In genomic region chr11:57674251-57674650, GRCh38 we compare ENCODE assay signal across 15 cellular contexts. TPM values are rescaled to one million over a fixed set of nuclear protein-coding genes. Genes with fewer than 3 reads are reported as not detected.
DNase-seq lines count a peak whose midpoint lies in the region; ATAC-seq and TF ChIP-seq lines count a peak whose summit lies in the region.
"Had no signal": no experiment of that assay in that cellular context is flagged by ENCODE, and none has a peak within 500 bp of the region (broad histone marks: within the 10 kb centered on the region; RNA-seq: fewer than 3 reads in every experiment).

No MANE protein-coding gene starts in this region.

- peaks cover 23% of the 10 kb centered on the region for H3K4me1 Mint-ChIP-seq in Caco-2 (ENCODE audit: low read depth, unreplicated experiment)

- peak overlapping the region; percentile 28 for H3K9ac ChIP-seq in Loucy (ENCODE audit: low read depth, low read length, poor library complexity, severe bottlenecking)

- H3K27me3 ChIP-seq in Caco-2 (replicated peaks; ENCODE audit: control insufficient read depth, insufficient read depth, low read length) (no peaks in the 10 kb centered on the region), Loucy (ENCODE audit: insufficient read depth, low read length, poor library complexity, severe bottlenecking) (no peaks in the 10 kb centered on the region)
- H3K27me3 ChIP-seq: testis had no signal

- H3K9me3 Mint-ChIP-seq in Caco-2 (ENCODE audit: unreplicated experiment), result no peaks in the 10 kb centered on the region
- H3K9me3 Mint-ChIP-seq: activated naive CD4-positive, alpha-beta T cell treated with anti-CD3 and anti-CD28 coated beads, Interleukin-2, amount 10 ng/mL, durations not matched to agents 7 days and 5 days; natural killer cell had no signal

- no peaks in the 10 kb centered on the region for H3K27me3 Mint-ChIP-seq in Caco-2 (ENCODE audit: insufficient read depth, unreplicated experiment)
- H3K27me3 Mint-ChIP-seq: activated naive CD4-positive, alpha-beta T cell treated with anti-CD3 and anti-CD28 coated beads, Interleukin-2, amount 10 ng/mL, durations not matched to agents 7 days and 5 days had no signal

- H4K20me1 ChIP-seq in Loucy (ENCODE audit: insufficient read depth, low read length, poor library complexity, severe bottlenecking), result peaks cover 75% of the 10 kb centered on the region

- peaks cover 14% of the 10 kb centered on the region for H3K4me1 ChIP-seq in Caco-2
- peaks cover 67% of the 10 kb centered on the region for H3K4me1 ChIP-seq in Loucy (ENCODE audit: insufficient read depth, low read length, poor library complexity, severe bottlenecking)

- peak overlapping the region; percentile 11 for H3K27ac Mint-ChIP-seq in Caco-2 (ENCODE audit: unreplicated experiment)
- H3K27ac Mint-ChIP-seq: activated naive CD4-positive, alpha-beta T cell treated with anti-CD3 and anti-CD28 coated beads, Interleukin-2, amount 10 ng/mL, durations not matched to agents 7 days and 5 days had no signal

- DNase-seq in Caco-2, result no peak
- peak; percentile 27 for DNase-seq in epithelial cell of esophagus (ENCODE audit: low read depth)
- peak; percentile 96 for DNase-seq in renal cortical epithelial cell (ENCODE audit: low read depth)
- no peak for DNase-seq in HPDE6-E6E7 (ENCODE audit: extremely low spot score)
- DNase-seq in GM20000 (ENCODE audit: low spot score), result no peak
- DNase-seq: activated naive CD4-positive, alpha-beta T cell treated with anti-CD3 and anti-CD28 coated beads, Interleukin-2, amount 10 ng/mL, durations not matched to agents 7 days and 5 days; HCEC 1CT; MM.1S; natural killer cell; NCI-H2081 treated with DMSO at 0.1 percent for 48 hours; NCI-H82 had no signal

- H3K79me2 ChIP-seq in Loucy (ENCODE audit: insufficient read depth, low read length), result peaks cover 91% of the 10 kb centered on the region

- peaks cover 65% of the 10 kb centered on the region for H3K36me3 Mint-ChIP-seq in Caco-2 (ENCODE audit: insufficient read depth, unreplicated experiment)

- H3F3A ChIP-seq in Loucy (ENCODE audit: low read depth), result no peaks in the 10 kb centered on the region

- H3K36me3 ChIP-seq in Caco-2 (ENCODE audit: control insufficient read depth, insufficient read depth, low read length), result no peaks in the 10 kb centered on the region; the same call in 1 of the 2 replicates
- H3K36me3 ChIP-seq in Loucy (ENCODE audit: insufficient read depth, low read length), result peaks cover 34% of the 10 kb centered on the region; the same call in 1 of the 2 replicates

- TF ChIP-seq CTCF in Caco-2 (IDR thresholded peaks at IDR 0.05; ENCODE audit: insufficient read depth in 1 of 2, low read depth in 1 of 2, low read length in 1 of 2, severe bottlenecking in 1 of 2, unreplicated experiment in 1 of 2), result no peak
- TF ChIP-seq CTCF in Loucy (conservative IDR thresholded peaks at IDR 0.05; ENCODE audit: low read length), result no peak
- no peak for TF ChIP-seq CTCF in epithelial cell of esophagus (IDR thresholded peaks at IDR 0.05; ENCODE audit: insufficient read depth, low read depth, low read length, missing control alignments)
- no peak for TF ChIP-seq CTCF in GM20000 (IDR thresholded peaks at IDR 0.05; ENCODE audit: extremely low read depth, missing control alignments)

- intact Hi-C loops in Caco-2 (cut with micrococcal nuclease; ENCODE audit: unreplicated experiment), result no loop called here

- ATAC-seq in GM19463 (IDR thresholded peaks at IDR 0.05; ENCODE audit: unreplicated experiment), result no peak
- ATAC-seq: natural killer cell, Panc1 had no signal

- POLR2A ChIA-PET in Caco-2 (lab: Charles Lee), result interaction anchor here (0.5 to 1.7 kb wide), 2 partner anchors 33 to 38 kb away, joined by 4 to 9 read pairs; partner anchors contain the start of genes MED19 and TMX2

- peak overlapping the region; percentile 99 for H3K4me2 ChIP-seq in Loucy (ENCODE audit: low read depth, low read length, poor library complexity, severe bottlenecking)

- no peak overlapping the region for H3K4me3 Mint-ChIP-seq in Caco-2 (ENCODE audit: unreplicated experiment)
- H3K4me3 Mint-ChIP-seq: activated naive CD4-positive, alpha-beta T cell treated with anti-CD3 and anti-CD28 coated beads, Interleukin-2, amount 10 ng/mL, durations not matched to agents 7 days and 5 days; natural killer cell had no signal

- H3K4me3 ChIP-seq in Caco-2 (ENCODE audit: low read depth, low read length) (no peak overlapping the region), Loucy (ENCODE audit: low read length, poor library complexity, severe bottlenecking) (peak overlapping the region; percentile 40), epithelial cell of esophagus (ENCODE audit: low read length) (no peak overlapping the region)
- H3K4me3 ChIP-seq: testis had no signal

- H2AFZ ChIP-seq in Loucy (ENCODE audit: low read length), result no peak overlapping the region

- CTCF ChIA-PET in Caco-2 (lab: Charles Lee), result no interaction called here

- H3K9me2 ChIP-seq in Loucy (replicated peaks; ENCODE audit: low read depth, low read length), result no peaks in the 10 kb centered on the region

- H3K9me3 ChIP-seq in Caco-2 (no peaks in the 10 kb centered on the region), Loucy (ENCODE audit: insufficient read depth, low read depth, low read length) (no peaks in the 10 kb centered on the region)
- H3K9me3 ChIP-seq: testis had no signal

- no TSS peak for BruUV-seq in Caco-2 (replicated peaks; lab: Mats Ljungman, UMichigan)

RNA-seq across cellular contexts. Expression of gene ZDHHC5, which starts 6.3 kb away (rescaled TPM):
- total RNA-seq in Caco-2 (2022) (66.0 and 72.2 TPM in 2 replicates), renal cortical epithelial cell (45.1 and 79.9 TPM in 2 replicates)

RNA-seq across cellular contexts. Expression of gene CLP1, which starts 16.7 kb away (rescaled TPM):
- total RNA-seq in Caco-2 (2022) (21.0 and 22.1 TPM in 2 replicates), renal cortical epithelial cell (20.3 and 34.6 TPM in 2 replicates)

RNA-seq across cellular contexts. Expression of gene YPEL4, which starts 24.5 kb away (rescaled TPM):
- 0.32 TPM in 1 of 2 replicates, not detected in the other for total RNA-seq in Caco-2 (2022)
- 0.35 TPM in 1 of 2 replicates, not detected in the other for total RNA-seq in renal cortical epithelial cell

RNA-seq across cellular contexts. Expression of gene MED19, which starts 37.8 kb away (rescaled TPM):
- total RNA-seq in Caco-2 (2022) (29.2 and 29.7 TPM in 2 replicates), renal cortical epithelial cell (11.5 and 16.1 TPM in 2 replicates)

RNA-seq across cellular contexts. Expression of gene TMX2, which starts 38.1 kb away (rescaled TPM):
- total RNA-seq in Caco-2 (2022) (150 and 152 TPM in 2 replicates), renal cortical epithelial cell (61.1 and 78.2 TPM in 2 replicates)

Comparison
In these comparisons a context has a peak if more than half of its experiments do, and no peak if none do; other contexts are left out.
1. DNase-seq: peak in epithelial cell of esophagus (single experiment) and renal cortical epithelial cell (single experiment); none in Caco-2 (0 of 2), HPDE6-E6E7 (single experiment) and GM20000 (single experiment).